In genomic region chr11:2787816-2788750, GRCh38 we compare ENCODE assay signal across 11 cellular contexts.
A peak's percentile ranks its signal among the peaks of the same experiment; 100 is the strongest.
DNase-seq lines count a peak whose midpoint lies in the region; ATAC-seq and TF ChIP-seq lines count a peak whose summit lies in the region.
"Had no signal": no experiment of that assay in that cellular context is flagged by ENCODE, and none has a peak within 500 bp of the region (broad histone marks: within the 10 kb centered on the region; RNA-seq: fewer than 3 reads in every experiment).

No MANE protein-coding gene starts in this region.

- H4K20me1 ChIP-seq in BLaER1 (no peaks in the 10 kb centered on the region), neural cell (ENCODE audit: insufficient read depth) (no peaks in the 10 kb centered on the region)

- no peak for TF ChIP-seq EP300 in neural cell (conservative IDR thresholded peaks at IDR 0.05; ENCODE audit: poor library complexity, severe bottlenecking)

- no peak for DNase-seq in NT2/D1 (ENCODE audit: low read depth, low spot score)
- peak in 1 of 2 donors; percentile 94 for DNase-seq in cardiac muscle cell (ENCODE audit: low read depth in 1 of 2, low spot score in 1 of 2)
- DNase-seq in DMS79 (lab: John Stamatoyannopoulos, UW), result no peak
- DNase-seq in substantia nigra (lab: John Stamatoyannopoulos, UW), result no peak
- DNase-seq: NCI-H1436, NCI-H69 had no signal

- H3K9me3 ChIP-seq in BLaER1 (peaks cover 10% of the 10 kb centered on the region), NT2/D1 (ENCODE audit: insufficient read depth, low read length) (peaks cover 24% of the 10 kb centered on the region), cardiac muscle cell (ENCODE audit: low read depth) (peaks cover 5% of the 10 kb centered on the region), neural cell (ENCODE audit: low read length) (peaks cover 9% of the 10 kb centered on the region)

- TF ChIP-seq CTCF in cardiac muscle cell (IDR thresholded peaks at IDR 0.05; ENCODE audit: low read depth, low read length), result no peak
- TF ChIP-seq CTCF in neural cell (IDR thresholded peaks at IDR 0.05; ENCODE audit: poor library complexity, severe bottlenecking), result no peak

- H3K4me1 ChIP-seq in BLaER1 (peaks cover 69% of the 10 kb centered on the region), NT2/D1 (ENCODE audit: insufficient read depth, insufficient read length) (peaks cover 18% of the 10 kb centered on the region), cardiac muscle cell (ENCODE audit: low read depth) (peaks cover 47% of the 10 kb centered on the region)
- H3K4me1 ChIP-seq: SJCRH30 had no signal

- H3K9ac ChIP-seq in BLaER1 (peak overlapping the region; percentile 66), NT2/D1 (ENCODE audit: insufficient read length, low read depth) (peak overlapping the region; percentile 58), neural cell (ENCODE audit: low read length) (no peak overlapping the region)

- H3K36me3 ChIP-seq in BLaER1, result no peaks in the 10 kb centered on the region
- no peaks in the 10 kb centered on the region for H3K36me3 ChIP-seq in NT2/D1 (ENCODE audit: insufficient read depth, insufficient read length, low read length)
- H3K36me3 ChIP-seq in cardiac muscle cell, result no peaks in the 10 kb centered on the region
- no peaks in the 10 kb centered on the region for H3K36me3 ChIP-seq in neural cell (ENCODE audit: insufficient read depth, low read length)
- H3K36me3 ChIP-seq: SJCRH30 had no signal

- no peak overlapping the region for H2AFZ ChIP-seq in neural cell (ENCODE audit: low read depth, low read length)

- no peaks in the 10 kb centered on the region for H3K79me2 ChIP-seq in neural cell (replicated peaks; ENCODE audit: insufficient read depth, low read length)

- TF ChIP-seq RAD21 in neural cell (conservative IDR thresholded peaks at IDR 0.05), result no peak

- no peaks in the 10 kb centered on the region; the same call in 1 of the 2 replicates for H3K27me3 ChIP-seq in BLaER1
- peaks cover 27% of the 10 kb centered on the region for H3K27me3 ChIP-seq in NT2/D1 (ENCODE audit: insufficient read depth, insufficient read length)
- H3K27me3 ChIP-seq in cardiac muscle cell, result no peaks in the 10 kb centered on the region
- no peaks in the 10 kb centered on the region for H3K27me3 ChIP-seq in neural cell (ENCODE audit: insufficient read depth, low read depth, low read length)
- H3K27me3 ChIP-seq: SJCRH30 had no signal

- no peaks in the 10 kb centered on the region for H3K9me2 ChIP-seq in neural cell (ENCODE audit: insufficient read depth, low read length)

- peak overlapping the region; percentile 63 for H3K27ac ChIP-seq in BLaER1
- H3K27ac ChIP-seq in cardiac muscle cell, result peak overlapping the region; percentile 95
- no peak overlapping the region for H3K27ac ChIP-seq in neural cell (ENCODE audit: low read length)
- no peak overlapping the region for H3K27ac ChIP-seq in substantia nigra (ENCODE audit: low read depth, low read length, poor library complexity, severe bottlenecking)
- H3K27ac ChIP-seq: SJCRH30 had no signal

- H3F3A ChIP-seq in neural cell (ENCODE audit: insufficient read depth, low read length, poor library complexity, severe bottlenecking), result no peaks in the 10 kb centered on the region

- peak overlapping the region; percentile 99 for H3K4me2 ChIP-seq in BLaER1
- no peak overlapping the region for H3K4me2 ChIP-seq in neural cell (ENCODE audit: low read length)

- peak overlapping the region; percentile 53; the same call in 1 of the 2 replicates for H3K4me3 ChIP-seq in BLaER1
- H3K4me3 ChIP-seq in NT2/D1 (ENCODE audit: insufficient read length, low read depth), result no peak overlapping the region
- no peak overlapping the region for H3K4me3 ChIP-seq in cardiac muscle cell
- H3K4me3 ChIP-seq in neural cell (ENCODE audit: low read length), result peak overlapping the region; percentile 21
- H3K4me3 ChIP-seq: SJCRH30 had no signal

- ATAC-seq in GM19023 (IDR thresholded peaks at IDR 0.05; ENCODE audit: unreplicated experiment) (no peak), GM21447 (IDR thresholded peaks at IDR 0.05; ENCODE audit: unreplicated experiment) (no peak)

TF ChIP-seq in neural cell, 6 proteins besides CTCF, POLR2A, EP300 and RAD21:
- no peak for TF ChIP-seq MXI1 (conservative IDR thresholded peaks at IDR 0.05; ENCODE audit: poor library complexity, severe bottlenecking)
- TF ChIP-seq REST (IDR thresholded peaks at IDR 0.05; ENCODE audit: borderline replicate concordance), result no peak
- no peak for TF ChIP-seq SMC3 (conservative IDR thresholded peaks at IDR 0.05; ENCODE audit: poor library complexity)
- no peak for TF ChIP-seq EZH2 (IDR thresholded peaks at IDR 0.05; ENCODE audit: borderline replicate concordance, insufficient read depth, low read length, poor library complexity, severe bottlenecking)
- no peak for TF ChIP-seq TAF1 (IDR thresholded peaks at IDR 0.05; ENCODE audit: low read depth)
- no peak for TF ChIP-seq POLR2AphosphoS5 (IDR thresholded peaks at IDR 0.05)

Comparison
In these comparisons a context has a peak if more than half of its experiments do, and no peak if none do; other contexts are left out.
1. H3K27ac ChIP-seq: peak in BLaER1 (single experiment) and cardiac muscle cell (single experiment); none in neural cell (single experiment) and substantia nigra (single experiment).
2. H3K4me3 ChIP-seq: peak in BLaER1 (single experiment) and neural cell (single experiment); none in NT2/D1 (single experiment) and cardiac muscle cell (single experiment).